Comparison of ENCODE assay signal across 8 cellular contexts in genomic region chr9:127449332-127449966, GRCh38. TPM values are rescaled to one million over a fixed set of nuclear protein-coding genes. Genes with fewer than 3 reads are reported as not detected.
DNase-seq lines count a peak whose midpoint lies in the region; TF ChIP-seq lines count a peak whose summit lies in the region.

No MANE protein-coding gene starts in this region.

- TF ChIP-seq CTCF in OCI-LY3 (IDR thresholded peaks at IDR 0.05; ENCODE audit: low read depth, low read length) = no peak

- H3K79me2 ChIP-seq in OCI-LY3 (ENCODE audit: low read length) = peaks cover 52% of the 10 kb centered on the region

- H3K27me3 ChIP-seq in OCI-LY3 (ENCODE audit: low read depth, low read length) = no peaks in the 10 kb centered on the region
- H3K27me3 ChIP-seq in effector memory CD4-positive, alpha-beta T cell (replicated peaks; ENCODE audit: control insufficient read depth, insufficient read depth, low read length, poor library complexity, severe bottlenecking) = no peaks in the 10 kb centered on the region
- no peaks in the 10 kb centered on the region for H3K27me3 ChIP-seq in neuronal stem cell (ENCODE audit: control insufficient read depth in 3 of 3, insufficient read depth in 3 of 3, low read depth in 1 of 3, low read length in 3 of 3)

- H2BK5ac ChIP-seq in neuronal stem cell (ENCODE audit: low read length) = no peak overlapping the region

- H3K23ac ChIP-seq in neuronal stem cell (ENCODE audit: low read depth, low read length, poor library complexity) = no peak overlapping the region

- DNase-seq in EH (ENCODE audit: low read depth) (peak; percentile 9), neuronal stem cell (ENCODE audit: low spot score) (no peak), COR-L47 (lab: John Stamatoyannopoulos, UW) (no peak), NCI-H1436 treated with DMSO at 0.1 percent for 48 hours (lab: John Stamatoyannopoulos, UW) (no peak), SK-N-DZ (ENCODE audit: low spot score) (no peak)
- no peak for DNase-seq in effector memory CD4-positive, alpha-beta T cell
- no peak for DNase-seq in stimulated activated naive CD4-positive, alpha-beta T cell treated with Interleukin-2 at 50 U/mL for 16 hours (lab: John Stamatoyannopoulos, UW)

- peak overlapping the region; percentile 79 for H3K4me2 ChIP-seq in OCI-LY3 (ENCODE audit: low read length)
- H3K4me2 ChIP-seq in neuronal stem cell (ENCODE audit: insufficient read depth, low read length, poor library complexity, severe bottlenecking) = peak overlapping the region; percentile 77

- no peak overlapping the region for H3K4ac ChIP-seq in neuronal stem cell (ENCODE audit: low read length)

- H3K4me1 ChIP-seq in OCI-LY3 (ENCODE audit: low read length) (peaks cover 21% of the 10 kb centered on the region), neuronal stem cell (ENCODE audit: control insufficient read depth in 2 of 2, insufficient read depth in 1 of 2, low read depth in 1 of 2, low read length in 2 of 2) (peaks cover 11 to 18% of the 10 kb centered on the region in 2 donors)
- peaks cover 24% of the 10 kb centered on the region for H3K4me1 ChIP-seq in effector memory CD4-positive, alpha-beta T cell (ENCODE audit: control insufficient read depth, insufficient read depth, low read length, poor library complexity, severe bottlenecking)

- H3K79me1 ChIP-seq in neuronal stem cell (ENCODE audit: low read depth, low read length) = peaks cover 3% of the 10 kb centered on the region

- H2BK12ac ChIP-seq in neuronal stem cell (ENCODE audit: low read length) = no peak overlapping the region

- H3K27ac ChIP-seq in OCI-LY3 (ENCODE audit: low read length) (peak overlapping the region; percentile 83), neuronal stem cell (replicated peaks; ENCODE audit: low read length) (no peak overlapping the region)
- peak overlapping the region; percentile 84 for H3K27ac ChIP-seq in effector memory CD4-positive, alpha-beta T cell (ENCODE audit: insufficient read depth, low read length, poor library complexity, severe bottlenecking)

- no CpG with 5 or more reads among the region's 5 CpGs for WGBS in neuronal stem cell (ENCODE audit: extremely low coverage in 2 of 2, insufficient read length in 2 of 2, insufficient replicate concordance in 1 of 2), 2 donors

- H2BK120ac ChIP-seq in neuronal stem cell (ENCODE audit: low read depth, low read length) = no peak overlapping the region

- no peak overlapping the region for H2BK15ac ChIP-seq in neuronal stem cell (ENCODE audit: low read length)

- H3K36me3 ChIP-seq in OCI-LY3 (replicated peaks; ENCODE audit: low read depth, low read length) (peaks cover 64% of the 10 kb centered on the region), neuronal stem cell (replicated peaks in 1 of 2; ENCODE audit: control insufficient read depth in 2 of 2, insufficient read depth in 2 of 2, low read length in 2 of 2) (peaks cover 54 to 66% of the 10 kb centered on the region in 2 donors)
- H3K36me3 ChIP-seq in effector memory CD4-positive, alpha-beta T cell (ENCODE audit: control insufficient read depth, insufficient read depth, low read length) = peaks cover 42% of the 10 kb centered on the region

- H3K14ac ChIP-seq in neuronal stem cell (ENCODE audit: low read length) = no peak overlapping the region

- no peak overlapping the region for H2AFZ ChIP-seq in OCI-LY3 (ENCODE audit: low read depth, low read length)
- no peak overlapping the region for H2AFZ ChIP-seq in neuronal stem cell (ENCODE audit: low read length)

- no peak overlapping the region for H4K91ac ChIP-seq in neuronal stem cell (ENCODE audit: low read depth, low read length, poor library complexity)

- H3K9me3 ChIP-seq in OCI-LY3 (ENCODE audit: insufficient read depth, low read length) (no peaks in the 10 kb centered on the region), neuronal stem cell (replicated peaks in 1 of 2; ENCODE audit: control insufficient read depth in 2 of 2, insufficient read depth in 1 of 2, low read depth in 1 of 2, low read length in 2 of 2) (peaks cover 6 to 44% of the 10 kb centered on the region in 2 donors)
- no peaks in the 10 kb centered on the region for H3K9me3 ChIP-seq in effector memory CD4-positive, alpha-beta T cell (ENCODE audit: control insufficient read depth, low read length)

- no peak overlapping the region for H3K18ac ChIP-seq in neuronal stem cell (ENCODE audit: low read length)

- peak overlapping the region; percentile 90 for H3K4me3 ChIP-seq in OCI-LY3 (ENCODE audit: low read length)
- peak overlapping the region; percentile 94 for H3K4me3 ChIP-seq in effector memory CD4-positive, alpha-beta T cell (ENCODE audit: insufficient read depth, low read depth, low read length, poor library complexity, severe bottlenecking)
- peak overlapping the region; percentile 91 to 99 for H3K4me3 ChIP-seq in neuronal stem cell (ENCODE audit: low read length in 2 of 2)

- H3K9ac ChIP-seq in OCI-LY3 (ENCODE audit: low read length) (peak overlapping the region; percentile 96), neuronal stem cell (ENCODE audit: low read depth, low read length, poor library complexity) (no peak overlapping the region)

- H4K20me1 ChIP-seq in OCI-LY3 (ENCODE audit: insufficient read depth, low read length) = peaks cover 46% of the 10 kb centered on the region

- no peak overlapping the region for H2AK5ac ChIP-seq in neuronal stem cell (ENCODE audit: low read depth, low read length)

- no peak overlapping the region for H4K8ac ChIP-seq in neuronal stem cell (ENCODE audit: low read depth, low read length)

RNA-seq across cellular contexts. Expression of gene RPL12, which starts 1.8 kb away (rescaled TPM):
- polyA plus RNA-seq in neuronal stem cell (2013, experiment 1 of 2) = 3,244 TPM
- polyA plus RNA-seq in neuronal stem cell (2013, experiment 2 of 2) = 3,233 TPM
- 1,887 and 2,362 TPM in 2 replicates for polyA plus RNA-seq in SK-N-DZ (2014; cell fraction: cytosol; rRNA removed)
- 1,256 and 1,841 TPM in 2 replicates for polyA plus RNA-seq in SK-N-DZ (2014; cell fraction: nucleus; rRNA removed)

RNA-seq across cellular contexts. Expression of gene LRSAM1, which starts 1.9 kb away (rescaled TPM):
- polyA plus RNA-seq in neuronal stem cell (2013, experiment 1 of 2) = 7.6 TPM
- polyA plus RNA-seq in neuronal stem cell (2013, experiment 2 of 2) = 7.2 TPM
- polyA plus RNA-seq in SK-N-DZ (2014; cell fraction: cytosol; rRNA removed) = 18.6 and 18.9 TPM in 2 replicates
- polyA plus RNA-seq in SK-N-DZ (2014; cell fraction: nucleus; rRNA removed) = 30.0 and 36.0 TPM in 2 replicates

RNA-seq across cellular contexts. Expression of gene ZNF79, which starts 25.3 kb away (rescaled TPM):
- polyA plus RNA-seq in neuronal stem cell (2013, experiment 1 of 2) = 3.2 TPM
- polyA plus RNA-seq in neuronal stem cell (2013, experiment 2 of 2) = 3.3 TPM
- 4.4 and 4.9 TPM in 2 replicates for polyA plus RNA-seq in SK-N-DZ (2014; cell fraction: cytosol; rRNA removed)
- 4.1 and 5.1 TPM in 2 replicates for polyA plus RNA-seq in SK-N-DZ (2014; cell fraction: nucleus; rRNA removed)

RNA-seq across cellular contexts. Expression of gene SLC2A8, which starts 52.5 kb away (rescaled TPM):
- 10.9 TPM for polyA plus RNA-seq in neuronal stem cell (2013, experiment 1 of 2)
- 10.8 TPM for polyA plus RNA-seq in neuronal stem cell (2013, experiment 2 of 2)
- polyA plus RNA-seq in SK-N-DZ (2014; cell fraction: cytosol; rRNA removed) = 26.4 TPM in 2 replicates
- polyA plus RNA-seq in SK-N-DZ (2014; cell fraction: nucleus; rRNA removed) = 65.9 and 66.7 TPM in 2 replicates
